ENCODE assay signal across 17 cellular contexts in the genomic region with DNA sequence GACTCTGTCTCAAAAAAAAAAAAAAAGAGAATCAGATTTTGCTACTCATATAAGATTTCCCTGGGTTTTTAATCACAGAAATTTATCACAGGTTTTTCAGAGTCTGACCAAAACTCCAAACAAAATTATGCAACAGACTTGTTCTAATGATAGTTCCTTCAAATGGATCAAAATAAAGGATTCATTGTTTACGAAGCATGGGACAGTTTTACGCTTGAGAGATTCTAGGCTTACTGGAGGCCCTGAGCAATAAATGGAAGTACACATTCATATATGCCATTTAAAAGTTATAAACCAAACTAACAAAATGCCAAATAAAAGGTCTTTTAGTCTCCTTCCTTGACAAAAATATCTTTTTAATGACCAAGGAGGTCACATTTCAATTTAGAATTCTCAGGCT.
DNase-seq lines count a peak whose midpoint lies in the region; ATAC-seq and TF ChIP-seq lines count a peak whose summit lies in the region.
"Had no signal": no experiment of that assay in that cellular context is flagged by ENCODE, and none has a peak within 500 bp of the region (broad histone marks: within the 10 kb centered on the region; RNA-seq: fewer than 3 reads in every experiment).

No MANE protein-coding gene starts in this region.

- in situ Hi-C loops in SK-MEL-5 (cut with HindIII; ENCODE audit: low pct_unique_long_range_greater_than_20kb, low sequenced_read_pairs), result no loop called here

- DNase-seq in SK-MEL-5 (ENCODE audit: low read depth, low spot score) (peak; percentile 74), globus pallidus (ENCODE audit: low spot score) (peak; percentile 3), renal cortical epithelial cell (ENCODE audit: low read depth) (peak; percentile 13), erythroblast (lab: John Stamatoyannopoulos, UW) (no peak)
- DNase-seq: ACHN; BE2C; C1 segment of cervical spinal cord; Caco-2; CD4-positive, CD25-positive, alpha-beta regulatory T cell; CD8-positive, alpha-beta memory T cell; GF-D8; GM23248; KBM-7 had no signal

- ATAC-seq in HG02763 (IDR thresholded peaks at IDR 0.05; ENCODE audit: unreplicated experiment) (no peak), GM21717 (IDR thresholded peaks at IDR 0.05; ENCODE audit: unreplicated experiment) (no peak), HG02938 (IDR thresholded peaks at IDR 0.05; ENCODE audit: unreplicated experiment) (no peak)
- ATAC-seq: HepG2 had no signal

- TF ChIP-seq POLR2A in erythroblast (IDR thresholded peaks at IDR 0.05; ENCODE audit: low read length), result no peak

Comparison
In these comparisons a context has a peak if more than half of its experiments do, and no peak if none do; other contexts are left out.
1. DNase-seq: peak in SK-MEL-5 (single experiment), globus pallidus (single experiment) and renal cortical epithelial cell (single experiment); none in erythroblast (0 of 2).